In the genomic region with DNA sequence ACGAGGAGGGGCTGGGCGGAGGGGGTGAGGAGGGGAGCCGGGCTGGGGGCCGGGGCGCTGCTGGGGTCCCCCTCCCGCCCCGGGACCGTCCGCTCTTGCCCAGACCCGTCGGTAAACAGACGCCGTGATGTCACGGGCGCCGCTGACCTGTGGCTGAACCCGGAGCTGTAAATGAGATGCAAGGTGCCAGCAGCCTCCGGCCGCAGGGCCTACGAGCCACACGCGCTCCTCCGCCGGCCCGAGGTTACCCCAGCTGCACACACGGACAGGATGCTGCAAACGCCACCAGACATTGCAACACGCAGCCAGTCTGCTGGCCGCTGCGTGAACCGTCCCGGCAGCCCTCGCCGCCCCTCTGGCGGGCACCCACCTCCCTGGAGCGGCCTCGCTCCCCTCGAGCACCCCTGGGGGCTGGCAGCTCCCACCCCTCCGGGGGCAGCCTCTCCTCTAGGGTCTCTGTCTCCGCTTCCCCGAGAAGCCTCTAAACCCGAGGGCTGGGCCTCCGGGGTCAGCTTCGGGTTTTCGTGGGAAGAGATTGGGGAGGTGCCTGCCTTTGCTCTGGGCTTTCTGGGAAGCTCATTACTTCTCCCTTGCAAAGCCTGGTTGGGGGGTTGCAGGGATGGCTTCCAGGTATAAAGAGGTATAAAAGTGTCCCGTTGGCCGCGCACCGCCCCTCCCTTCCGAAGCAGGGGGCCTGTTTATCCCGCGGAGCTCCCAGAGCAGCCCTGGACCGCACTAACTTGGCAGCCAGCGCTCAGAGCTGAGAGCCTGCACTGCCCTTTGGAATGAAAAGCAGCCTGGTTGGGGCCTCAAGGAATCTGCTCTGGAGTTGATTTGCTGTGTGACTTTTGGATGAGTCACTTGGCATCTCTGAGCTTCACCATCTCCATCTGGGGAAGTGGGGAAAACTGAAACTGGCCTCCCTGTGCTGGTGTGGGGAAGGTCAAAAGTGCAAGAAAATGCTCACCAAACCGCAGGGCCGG, we compare ENCODE assay signal across 1 cellular context.
TF ChIP-seq lines count a peak whose summit lies in the region.

No MANE protein-coding gene starts in this region.

TF ChIP-seq in HEK293, 187 proteins besides CTCF, POLR2A, EP300 and RAD21 (continued from another document):
- TF ChIP-seq, protein P1, sequence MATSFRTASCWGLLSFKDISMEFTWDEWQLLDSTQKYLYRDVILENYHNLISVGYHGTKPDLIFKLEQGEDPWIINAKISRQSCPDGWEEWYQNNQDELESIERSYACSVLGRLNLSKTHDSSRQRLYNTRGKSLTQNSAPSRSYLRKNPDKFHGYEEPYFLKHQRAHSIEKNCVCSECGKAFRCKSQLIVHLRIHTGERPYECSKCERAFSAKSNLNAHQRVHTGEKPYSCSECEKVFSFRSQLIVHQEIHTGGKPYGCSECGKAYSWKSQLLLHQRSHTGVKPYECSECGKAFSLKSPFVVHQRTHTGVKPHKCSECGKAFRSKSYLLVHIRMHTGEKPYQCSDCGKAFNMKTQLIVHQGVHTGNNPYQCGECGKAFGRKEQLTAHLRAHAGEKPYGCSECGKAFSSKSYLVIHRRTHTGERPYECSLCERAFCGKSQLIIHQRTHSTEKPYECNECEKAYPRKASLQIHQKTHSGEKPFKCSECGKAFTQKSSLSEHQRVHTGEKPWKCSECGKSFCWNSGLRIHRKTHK (tag by site-specific recombination; IDR thresholded peaks at IDR 0.05): no peak
- TF ChIP-seq ZNF558 (tag by site-specific recombination; IDR thresholded peaks at IDR 0.05) (no peak), ZNF391 (tag by site-specific recombination; IDR thresholded peaks at IDR 0.05; ENCODE audit: borderline replicate concordance, low read depth) (no peak), IKZF3 (tag by site-specific recombination; IDR thresholded peaks at IDR 0.05) (0 out of 2 replicates have a peak, but pooled peaks have one; percentile 12), GLIS2 (tag by site-specific recombination; IDR thresholded peaks at IDR 0.05) (peak; percentile 50; the same call in 1 of the 2 replicates), ZNF37A (tag by site-specific recombination; IDR thresholded peaks at IDR 0.05) (no peak), ZSCAN30 (tag by site-specific recombination; IDR thresholded peaks at IDR 0.05) (0 out of 2 replicates have a peak, but pooled peaks have one; percentile 78), EGR2 (tag by site-specific recombination; IDR thresholded peaks at IDR 0.05; ENCODE audit: low read depth) (0 out of 2 replicates have a peak, but pooled peaks have one; percentile 22), GFI1B (tag by site-specific recombination; IDR thresholded peaks at IDR 0.05) (no peak), ZBTB8A (tag by site-specific recombination; IDR thresholded peaks at IDR 0.05) (peak; percentile 61), YY1 (tag by site-specific recombination; IDR thresholded peaks at IDR 0.05) (no peak), ZNF426 (tag by site-specific recombination; IDR thresholded peaks at IDR 0.05) (no peak), ZNF223 (tag by site-specific recombination; IDR thresholded peaks at IDR 0.05) (no peak), SCRT2 (tag by site-specific recombination; IDR thresholded peaks at IDR 0.05) (0 out of 2 replicates have a peak, but pooled peaks have one; percentile 30), ZNF248 (tag by site-specific recombination; IDR thresholded peaks at IDR 0.05) (no peak), ZNF76 (tag by site-specific recombination; IDR thresholded peaks at IDR 0.05; ENCODE audit: borderline replicate concordance, low read depth) (peak; percentile 75; the same call in 1 of the 2 replicates), ZNF529 (tag by site-specific recombination; IDR thresholded peaks at IDR 0.05; ENCODE audit: insufficient replicate concordance) (no peak), GLIS1 (tag by site-specific recombination; IDR thresholded peaks at IDR 0.05) (peak; percentile 82), ZNF664 (tag by site-specific recombination; IDR thresholded peaks at IDR 0.05) (no peak), ZBTB21 (tag by site-specific recombination; IDR thresholded peaks at IDR 0.05) (0 out of 2 replicates have a peak, but pooled peaks have one; percentile 44), ZNF777 (tag by site-specific recombination; IDR thresholded peaks at IDR 0.05; ENCODE audit: borderline replicate concordance) (no peak), ZNF768 (tag by site-specific recombination; IDR thresholded peaks at IDR 0.05) (peak; percentile 93), FEZF1 (tag by site-specific recombination; IDR thresholded peaks at IDR 0.05) (0 out of 2 replicates have a peak, but pooled peaks have one; percentile 19), ZIC2 (tag by site-specific recombination; IDR thresholded peaks at IDR 0.05) (peak; percentile 78), ZEB2 (tag by site-specific recombination; IDR thresholded peaks at IDR 0.05) (peak; percentile 62), ZNF626 (tag by site-specific recombination; IDR thresholded peaks at IDR 0.05) (no peak), ZNF521 (tag by site-specific recombination; IDR thresholded peaks at IDR 0.05) (no peak), ZNF423 (tag by site-specific recombination; IDR thresholded peaks at IDR 0.05) (peak; percentile 68), TRIM28 (IDR thresholded peaks at IDR 0.05; ENCODE audit: borderline replicate concordance, low read length) (no peak), ZNF19 (tag by site-specific recombination; IDR thresholded peaks at IDR 0.05; ENCODE audit: low read depth) (no peak), MEIS1 (CRISPR knock-in tag; IDR thresholded peaks at IDR 0.05; ENCODE audit: borderline replicate concordance) (no peak)
- TF ChIP-seq, protein P2, sequence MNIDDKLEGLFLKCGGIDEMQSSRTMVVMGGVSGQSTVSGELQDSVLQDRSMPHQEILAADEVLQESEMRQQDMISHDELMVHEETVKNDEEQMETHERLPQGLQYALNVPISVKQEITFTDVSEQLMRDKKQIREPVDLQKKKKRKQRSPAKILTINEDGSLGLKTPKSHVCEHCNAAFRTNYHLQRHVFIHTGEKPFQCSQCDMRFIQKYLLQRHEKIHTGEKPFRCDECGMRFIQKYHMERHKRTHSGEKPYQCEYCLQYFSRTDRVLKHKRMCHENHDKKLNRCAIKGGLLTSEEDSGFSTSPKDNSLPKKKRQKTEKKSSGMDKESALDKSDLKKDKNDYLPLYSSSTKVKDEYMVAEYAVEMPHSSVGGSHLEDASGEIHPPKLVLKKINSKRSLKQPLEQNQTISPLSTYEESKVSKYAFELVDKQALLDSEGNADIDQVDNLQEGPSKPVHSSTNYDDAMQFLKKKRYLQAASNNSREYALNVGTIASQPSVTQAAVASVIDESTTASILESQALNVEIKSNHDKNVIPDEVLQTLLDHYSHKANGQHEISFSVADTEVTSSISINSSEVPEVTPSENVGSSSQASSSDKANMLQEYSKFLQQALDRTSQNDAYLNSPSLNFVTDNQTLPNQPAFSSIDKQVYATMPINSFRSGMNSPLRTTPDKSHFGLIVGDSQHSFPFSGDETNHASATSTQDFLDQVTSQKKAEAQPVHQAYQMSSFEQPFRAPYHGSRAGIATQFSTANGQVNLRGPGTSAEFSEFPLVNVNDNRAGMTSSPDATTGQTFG (tag by site-specific recombination; IDR thresholded peaks at IDR 0.05; ENCODE audit: borderline replicate concordance): no peak
- TF ChIP-seq, protein P3, sequence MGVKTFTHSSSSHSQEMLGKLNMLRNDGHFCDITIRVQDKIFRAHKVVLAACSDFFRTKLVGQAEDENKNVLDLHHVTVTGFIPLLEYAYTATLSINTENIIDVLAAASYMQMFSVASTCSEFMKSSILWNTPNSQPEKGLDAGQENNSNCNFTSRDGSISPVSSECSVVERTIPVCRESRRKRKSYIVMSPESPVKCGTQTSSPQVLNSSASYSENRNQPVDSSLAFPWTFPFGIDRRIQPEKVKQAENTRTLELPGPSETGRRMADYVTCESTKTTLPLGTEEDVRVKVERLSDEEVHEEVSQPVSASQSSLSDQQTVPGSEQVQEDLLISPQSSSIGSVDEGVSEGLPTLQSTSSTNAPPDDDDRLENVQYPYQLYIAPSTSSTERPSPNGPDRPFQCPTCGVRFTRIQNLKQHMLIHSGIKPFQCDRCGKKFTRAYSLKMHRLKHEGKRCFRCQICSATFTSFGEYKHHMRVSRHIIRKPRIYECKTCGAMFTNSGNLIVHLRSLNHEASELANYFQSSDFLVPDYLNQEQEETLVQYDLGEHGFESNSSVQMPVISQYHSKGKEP (tag by site-specific recombination; IDR thresholded peaks at IDR 0.05): peak; percentile 20; the same call in 1 of the 2 replicates
- TF ChIP-seq, protein P4, sequence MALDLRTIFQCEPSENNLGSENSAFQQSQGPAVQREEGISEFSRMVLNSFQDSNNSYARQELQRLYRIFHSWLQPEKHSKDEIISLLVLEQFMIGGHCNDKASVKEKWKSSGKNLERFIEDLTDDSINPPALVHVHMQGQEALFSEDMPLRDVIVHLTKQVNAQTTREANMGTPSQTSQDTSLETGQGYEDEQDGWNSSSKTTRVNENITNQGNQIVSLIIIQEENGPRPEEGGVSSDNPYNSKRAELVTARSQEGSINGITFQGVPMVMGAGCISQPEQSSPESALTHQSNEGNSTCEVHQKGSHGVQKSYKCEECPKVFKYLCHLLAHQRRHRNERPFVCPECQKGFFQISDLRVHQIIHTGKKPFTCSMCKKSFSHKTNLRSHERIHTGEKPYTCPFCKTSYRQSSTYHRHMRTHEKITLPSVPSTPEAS (tag by site-specific recombination; IDR thresholded peaks at IDR 0.05): peak; percentile 86
- TF ChIP-seq, protein P5, sequence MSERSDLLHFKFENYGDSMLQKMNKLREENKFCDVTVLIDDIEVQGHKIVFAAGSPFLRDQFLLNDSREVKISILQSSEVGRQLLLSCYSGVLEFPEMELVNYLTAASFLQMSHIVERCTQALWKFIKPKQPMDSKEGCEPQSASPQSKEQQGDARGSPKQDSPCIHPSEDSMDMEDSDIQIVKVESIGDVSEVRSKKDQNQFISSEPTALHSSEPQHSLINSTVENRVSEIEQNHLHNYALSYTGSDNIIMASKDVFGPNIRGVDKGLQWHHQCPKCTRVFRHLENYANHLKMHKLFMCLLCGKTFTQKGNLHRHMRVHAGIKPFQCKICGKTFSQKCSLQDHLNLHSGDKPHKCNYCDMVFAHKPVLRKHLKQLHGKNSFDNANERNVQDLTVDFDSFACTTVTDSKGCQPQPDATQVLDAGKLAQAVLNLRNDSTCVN (tag by site-specific recombination; optimal IDR thresholded peaks at IDR 0.05): peak; percentile 36
- TF ChIP-seq, protein P6, sequence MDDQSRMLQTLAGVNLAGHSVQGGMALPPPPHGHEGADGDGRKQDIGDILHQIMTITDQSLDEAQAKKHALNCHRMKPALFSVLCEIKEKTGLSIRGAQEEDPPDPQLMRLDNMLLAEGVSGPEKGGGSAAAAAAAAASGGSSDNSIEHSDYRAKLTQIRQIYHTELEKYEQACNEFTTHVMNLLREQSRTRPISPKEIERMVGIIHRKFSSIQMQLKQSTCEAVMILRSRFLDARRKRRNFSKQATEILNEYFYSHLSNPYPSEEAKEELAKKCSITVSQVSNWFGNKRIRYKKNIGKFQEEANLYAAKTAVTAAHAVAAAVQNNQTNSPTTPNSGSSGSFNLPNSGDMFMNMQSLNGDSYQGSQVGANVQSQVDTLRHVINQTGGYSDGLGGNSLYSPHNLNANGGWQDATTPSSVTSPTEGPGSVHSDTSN (CRISPR knock-in tag; IDR thresholded peaks at IDR 0.05): 0 out of 2 replicates have a peak, but pooled peaks have one; percentile 39
- TF ChIP-seq, protein P7, sequence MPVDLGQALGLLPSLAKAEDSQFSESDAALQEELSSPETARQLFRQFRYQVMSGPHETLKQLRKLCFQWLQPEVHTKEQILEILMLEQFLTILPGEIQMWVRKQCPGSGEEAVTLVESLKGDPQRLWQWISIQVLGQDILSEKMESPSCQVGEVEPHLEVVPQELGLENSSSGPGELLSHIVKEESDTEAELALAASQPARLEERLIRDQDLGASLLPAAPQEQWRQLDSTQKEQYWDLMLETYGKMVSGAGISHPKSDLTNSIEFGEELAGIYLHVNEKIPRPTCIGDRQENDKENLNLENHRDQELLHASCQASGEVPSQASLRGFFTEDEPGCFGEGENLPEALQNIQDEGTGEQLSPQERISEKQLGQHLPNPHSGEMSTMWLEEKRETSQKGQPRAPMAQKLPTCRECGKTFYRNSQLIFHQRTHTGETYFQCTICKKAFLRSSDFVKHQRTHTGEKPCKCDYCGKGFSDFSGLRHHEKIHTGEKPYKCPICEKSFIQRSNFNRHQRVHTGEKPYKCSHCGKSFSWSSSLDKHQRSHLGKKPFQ (tag by site-specific recombination; IDR thresholded peaks at IDR 0.05): no peak
TF ChIP-seq in HEK293: peak in this region for 23.
